ENCODE assay signal across 13 cellular contexts in genomic region chr2:187404431-187405110, GRCh38. TPM values are rescaled to one million over a fixed set of nuclear protein-coding genes. Genes with fewer than 3 reads are reported as not detected.
DNase-seq lines count a peak whose midpoint lies in the region; ATAC-seq, FAIRE-seq and TF ChIP-seq lines count a peak whose summit lies in the region.
"Had no signal": no experiment of that assay in that cellular context is flagged by ENCODE, and none has a peak within 500 bp of the region (broad histone marks: within the 10 kb centered on the region; RNA-seq: fewer than 3 reads in every experiment).

No MANE protein-coding gene starts in this region.

- FAIRE-seq in kidney (lab: Jason Lieb, UNC), result peak; percentile 87

- H3K4me1 ChIP-seq in kidney (ENCODE audit: control insufficient read depth in 1 of 2, insufficient read depth in 1 of 2, low read depth in 1 of 2, low read length in 2 of 2) (peaks cover 3 to 30% of the 10 kb centered on the region in 2 donors), skeletal muscle tissue (ENCODE audit: control insufficient read depth in 3 of 3, insufficient read depth in 3 of 3, low read length in 3 of 3) (peaks cover 0 to 5% (median 0%) of the 10 kb centered on the region in 3 donors)

- DNase-seq in GM03348 (ENCODE audit: low spot score) (peak; percentile 5), dermis blood vessel endothelial cell (peak; percentile 68), kidney (no peak), omental fat pad (ENCODE audit: low spot score) (no peak), NCI-H2196 (lab: John Stamatoyannopoulos, UW; ENCODE audit: unreplicated experiment) (no peak)
- DNase-seq in stimulated activated CD4-positive, alpha-beta T cell treated with anti-CD3 and anti-CD28 coated beads, Interleukin-1b, Interleukin-23, amount 100 ng/mL, for 48 hours, result no peak
- DNase-seq: activated CD4-positive, alpha-beta T cell treated with anti-CD3 and anti-CD28 coated beads for 1 hour; activated naive CD8-positive, alpha-beta T cell treated with anti-CD3 and anti-CD28 coated beads, Interleukin-2, amount 10 ng/mL, durations not matched to agents 7 days and 5 days; foreskin fibroblast; NCI-H187 treated with DMSO at 0.1 percent for 48 hours; stimulated activated naive CD8-positive, alpha-beta T cell treated with anti-CD3 and anti-CD28 coated beads, Interleukin-15, amount 100 ng/mL, for 72 hours had no signal

- no peak for ATAC-seq in omental fat pad (ENCODE audit: low FRiP score)
- no peak for ATAC-seq in GM21447 (IDR thresholded peaks at IDR 0.05; ENCODE audit: unreplicated experiment)
- ATAC-seq: stimulated activated naive CD8-positive, alpha-beta T cell treated with anti-CD3 and anti-CD28 coated beads, Interleukin-15, amount 100 ng/mL, for 72 hours had no signal

- TF ChIP-seq CTCF in kidney (IDR thresholded peaks at IDR 0.05; ENCODE audit: borderline replicate concordance, extremely low read depth, insufficient read depth), result no peak
- TF ChIP-seq CTCF in omental fat pad (IDR thresholded peaks at IDR 0.05), result no peak

- H3K27ac ChIP-seq in kidney (ENCODE audit: low read depth in 2 of 2, low read length in 2 of 2) (peak overlapping the region; percentile 61 to 66), skeletal muscle tissue (ENCODE audit: low read depth, low read length) (peak overlapping the region; percentile 54)

- intact Hi-C loops in kidney (cut with DNase I), result no loop called here

- H3K9ac ChIP-seq in kidney (ENCODE audit: low read length in 2 of 2) (peak overlapping the region in 1 of 2 donors; percentile 35), skeletal muscle tissue (ENCODE audit: low read depth in 1 of 3, low read length in 3 of 3) (no peak overlapping the region)

- no peaks in the 10 kb centered on the region for H3K27me3 ChIP-seq in skeletal muscle tissue (ENCODE audit: control insufficient read depth in 3 of 3, insufficient read depth in 3 of 3, low read length in 3 of 3)

- H3K9me3 ChIP-seq in kidney (ENCODE audit: control insufficient read depth in 1 of 2, low read length in 2 of 2) (no peaks in the 10 kb centered on the region), skeletal muscle tissue (ENCODE audit: control insufficient read depth in 3 of 3, low read length in 3 of 3) (no peaks in the 10 kb centered on the region)

- peak overlapping the region; percentile 41 to 49 for H3K4me3 ChIP-seq in kidney (ENCODE audit: low read length in 2 of 2)
- peak overlapping the region; percentile 1 to 38 (median 1) for H3K4me3 ChIP-seq in skeletal muscle tissue (ENCODE audit: low read length in 3 of 3)

- H3K36me3 ChIP-seq in kidney (ENCODE audit: control insufficient read depth in 1 of 2, insufficient read depth in 2 of 2, low read length in 2 of 2) (no peaks in the 10 kb centered on the region), skeletal muscle tissue (ENCODE audit: control insufficient read depth in 3 of 3, insufficient read depth in 3 of 3, low read length in 3 of 3) (no peaks in the 10 kb centered on the region)

RNA-seq across cellular contexts. Expression of gene CALCRL, which starts 43.5 kb away (rescaled TPM):
- total RNA-seq in dermis blood vessel endothelial cell, result 308 and 430 TPM in 2 replicates
- 75.9 TPM for total RNA-seq in kidney
- 7.9 TPM for polyA plus RNA-seq in kidney (ENCODE audit: insufficient read depth, low read depth, low replicate concordance)
- total RNA-seq in skeletal muscle tissue, result 48.5 TPM
- 100 to 1,000 TPM; 123 to 264 (median 174) TPM for total RNA-seq in omental fat pad

Comparison
In these comparisons a context has a peak if more than half of its experiments do, and no peak if none do; other contexts are left out.
1. DNase-seq: peak in GM03348 (single experiment) and dermis blood vessel endothelial cell (single experiment); none in kidney (single experiment), omental fat pad (single experiment), stimulated activated CD4-positive, alpha-beta T cell treated with anti-CD3 and anti-CD28 coated beads, Interleukin-1b, Interleukin-23, amount 100 ng/mL, for 48 hours (single experiment) and NCI-H2196 (single experiment).